In genomic region chrX:133475521-133475920, GRCh38 we compare ENCODE assay signal across 19 cellular contexts.
DNase-seq lines count a peak whose midpoint lies in the region; TF ChIP-seq lines count a peak whose summit lies in the region.
"Had no signal": no experiment of that assay in that cellular context is flagged by ENCODE, and none has a peak within 500 bp of the region (broad histone marks: within the 10 kb centered on the region; RNA-seq: fewer than 3 reads in every experiment).

No MANE protein-coding gene starts in this region.

- no peaks in the 10 kb centered on the region for H3K4me1 ChIP-seq in ascending aorta
- peaks cover 0 to 40% (median 35%) of the 10 kb centered on the region in 4 donors for H3K4me1 ChIP-seq in esophagus muscularis mucosa
- peaks cover 0 to 17% (median 13%) of the 10 kb centered on the region in 4 donors for H3K4me1 ChIP-seq in sigmoid colon
- H3K4me1 ChIP-seq in GM23248 (ENCODE audit: insufficient read depth): no peaks in the 10 kb centered on the region

- DNase-seq in ascending aorta (ENCODE audit: low spot score in 2 of 2): no peak
- DNase-seq in esophagus muscularis mucosa (ENCODE audit: extremely low spot score): no peak
- DNase-seq in iPS-NIHi7 (ENCODE audit: extremely low spot score): peak; percentile 9
- DNase-seq in sigmoid colon: peak; percentile 72
- DNase-seq in NCI-H2081 treated with DMSO at 0.1 percent for 48 hours (lab: John Stamatoyannopoulos, UW): no peak
- no peak for DNase-seq in GM23248
- DNase-seq in H7: no peak
- DNase-seq: CD4-positive, CD25-positive, alpha-beta regulatory T cell; H9; HFFc6; KBM-7; MM.1S; NCI-H1092; NCI-H1436 treated with DMSO at 0.1 percent for 48 hours; NCI-H1930; NCI-H2227 treated with DMSO at 0.1 percent for 48 hours; NCI-H510A; NCI-H748 treated with DMSO at 0.1 percent for 48 hours had no signal

- in situ Hi-C loops in GM23248 (cut with MboI): no loop called here

- no peaks in the 10 kb centered on the region for H4K20me1 ChIP-seq in GM23248 (ENCODE audit: insufficient read depth)

- H3F3A ChIP-seq in GM23248 (ENCODE audit: insufficient read depth): no peaks in the 10 kb centered on the region

- no peaks in the 10 kb centered on the region for H3K9me2 ChIP-seq in GM23248 (ENCODE audit: insufficient read depth)

- no peak overlapping the region for H2AFZ ChIP-seq in GM23248

- H3K36me3 ChIP-seq in ascending aorta (no peaks in the 10 kb centered on the region), esophagus muscularis mucosa (no peaks in the 10 kb centered on the region), sigmoid colon (no peaks in the 10 kb centered on the region), GM23248 (ENCODE audit: low read depth) (no peaks in the 10 kb centered on the region), H7 (replicated peaks; ENCODE audit: control insufficient read depth, insufficient read depth, low read length) (no peaks in the 10 kb centered on the region)

- H3K27me3 ChIP-seq in ascending aorta (no peaks in the 10 kb centered on the region), esophagus muscularis mucosa (no peaks in the 10 kb centered on the region), sigmoid colon (no peaks in the 10 kb centered on the region), GM23248 (replicated peaks; ENCODE audit: insufficient read depth) (no peaks in the 10 kb centered on the region), H7 (ENCODE audit: control insufficient read depth, insufficient read depth, low read length) (no peaks in the 10 kb centered on the region)

- intact Hi-C loops in ascending aorta (cut with DNase I): loop anchor here (5.0 kb wide), 1 partner anchor 143 kb away; no protein-coding TSS in a partner anchor
- intact Hi-C loops in esophagus muscularis mucosa (cut with DNase I): no loop called here
- intact Hi-C loops in sigmoid colon (cut with DNase I): no loop called here

- H3K4me3 ChIP-seq in ascending aorta (no peak overlapping the region), esophagus muscularis mucosa (no peak overlapping the region), sigmoid colon (no peak overlapping the region), GM23248 (no peak overlapping the region), H7 (ENCODE audit: insufficient read depth, low read depth, low read length) (no peak overlapping the region)

- H3K9ac ChIP-seq in GM23248: no peak overlapping the region

- H3K9me3 ChIP-seq in ascending aorta (no peaks in the 10 kb centered on the region), esophagus muscularis mucosa (no peaks in the 10 kb centered on the region), sigmoid colon (no peaks in the 10 kb centered on the region), GM23248 (ENCODE audit: low read depth) (no peaks in the 10 kb centered on the region)

- TF ChIP-seq POLR2A in esophagus muscularis mucosa (IDR thresholded peaks at IDR 0.05; ENCODE audit: low read depth): no peak
- TF ChIP-seq POLR2A in sigmoid colon (IDR thresholded peaks at IDR 0.05): no peak

- WGBS in esophagus muscularis mucosa: 92% methylated on average over 1 of the region's 1 CpG
- 75 to 88% methylated on average over 1 of the region's 1 CpG for WGBS in sigmoid colon, 2 donors
- WGBS in GM23248 (ENCODE audit: low coverage in 1 of 2, low lambda C conversion rate in 2 of 2, missing lambda C conversion rate in 2 of 2), 2 experiments: 30 to 67% methylated on average over 1 of the region's 1 CpG

- TF ChIP-seq EP300 in esophagus muscularis mucosa (IDR thresholded peaks at IDR 0.05) (no peak), sigmoid colon (IDR thresholded peaks at IDR 0.05) (no peak)

- H3K27ac ChIP-seq in ascending aorta (peak overlapping the region; percentile 65 to 66), esophagus muscularis mucosa (replicated peaks in 1 of 4) (peak overlapping the region; percentile 19 to 75 (median 68)), sigmoid colon (peak overlapping the region in 2 of 4 donors; percentile 24 to 64), GM23248 (no peak overlapping the region)
- H3K27ac ChIP-seq: RWPE1 had no signal

- no peak overlapping the region for H3K4me2 ChIP-seq in GM23248 (ENCODE audit: unreplicated experiment)

- no peaks in the 10 kb centered on the region for H3K79me2 ChIP-seq in GM23248 (ENCODE audit: insufficient read depth)

- TF ChIP-seq CTCF in ascending aorta (IDR thresholded peaks at IDR 0.05) (no peak), esophagus muscularis mucosa (IDR thresholded peaks at IDR 0.05) (no peak), sigmoid colon (IDR thresholded peaks at IDR 0.05) (no peak)

Comparison
In these comparisons a context has a peak if more than half of its experiments do, and no peak if none do; other contexts are left out.
1. DNase-seq: peak in iPS-NIHi7 (single experiment) and sigmoid colon (single experiment); none in ascending aorta (0 of 2), esophagus muscularis mucosa (single experiment), NCI-H2081 treated with DMSO at 0.1 percent for 48 hours (single experiment), GM23248 (single experiment) and H7 (single experiment).